16 cellular contexts compared by ENCODE assay signal in genomic region chr2:55408098-55408882, GRCh38. TPM values are rescaled to one million over a fixed set of nuclear protein-coding genes. Genes with fewer than 3 reads are reported as not detected.
DNase-seq lines count a peak whose midpoint lies in the region; FAIRE-seq and TF ChIP-seq lines count a peak whose summit lies in the region.
"Had no signal": no experiment of that assay in that cellular context is flagged by ENCODE, and none has a peak within 500 bp of the region (broad histone marks: within the 10 kb centered on the region; RNA-seq: fewer than 3 reads in every experiment).

No MANE protein-coding gene starts in this region.

- H3K36me3 ChIP-seq in mammary epithelial cell (ENCODE audit: insufficient read depth, low read length): peaks cover 2% of the 10 kb centered on the region
- H3K36me3 ChIP-seq in osteoblast (ENCODE audit: insufficient read depth, low read length): peaks cover 32% of the 10 kb centered on the region

- CTCF ChIA-PET in mammary epithelial cell (lab: Charles Lee; ENCODE audit: low non-redundant PET): no interaction called here

- DNase-seq in EL (peak; percentile 77), LHCN-M2 (ENCODE audit: low read depth) (peak; percentile 68), mammary epithelial cell (peak; percentile 67), osteoblast (ENCODE audit: insufficient read length, low spot score, missing footprints) (no peak), activated T-cell treated with anti-CD3 and anti-CD28 coated beads for 4 hours (no peak), CD1c-positive myeloid dendritic cell (ENCODE audit: extremely low spot score) (no peak), AG08395 (ENCODE audit: low spot score) (no peak), GM19239 (ENCODE audit: insufficient read length, low spot score) (no peak)
- DNase-seq: activated CD4-positive, alpha-beta T cell treated with anti-CD3 and anti-CD28 coated beads for 1 hour; activated T-cell treated with anti-CD3 and anti-CD28 coated beads, Interleukin-2, amount 50 U/mL, for 48 hours; CD8-positive, alpha-beta T cell; central memory CD4-positive, alpha-beta T cell; NCI-H1436 treated with DMSO at 0.1 percent for 48 hours; NCI-H774; stimulated activated CD4-positive, alpha-beta T cell treated with anti-CD3 and anti-CD28 coated beads, Interleukin-2, amount 100 ng/mL, for 48 hours; stimulated activated naive CD4-positive, alpha-beta T cell treated with Interleukin-2 at 50 U/mL for 16 hours had no signal

- dilution Hi-C loops in mammary epithelial cell (cut with HindIII; ENCODE audit: low sequenced_read_pairs): no loop called here

- H2AFZ ChIP-seq in mammary epithelial cell (ENCODE audit: low read depth, low read length) (peak overlapping the region; percentile 44), osteoblast (ENCODE audit: low read length) (peak overlapping the region; percentile 38)

- H3K9me3 ChIP-seq in mammary epithelial cell (replicated peaks; ENCODE audit: insufficient read depth, low read length): no peaks in the 10 kb centered on the region
- no peaks in the 10 kb centered on the region for H3K9me3 ChIP-seq in osteoblast (ENCODE audit: low read depth, low read length)

- no peak for FAIRE-seq in GM19239 (lab: Jason Lieb, UNC)

- H3K79me2 ChIP-seq in mammary epithelial cell (ENCODE audit: insufficient read depth, low read length) (peaks cover 67% of the 10 kb centered on the region), osteoblast (ENCODE audit: insufficient read depth, low read length) (peaks cover 82% of the 10 kb centered on the region)

- 77% methylated on average over 5 of the region's 5 CpGs for WGBS in mammary epithelial cell (ENCODE audit: low coverage, missing lambda C conversion rate)

- H3K4me1 ChIP-seq in mammary epithelial cell (ENCODE audit: insufficient read depth, low read length): peaks cover 14% of the 10 kb centered on the region
- H3K4me1 ChIP-seq in osteoblast (ENCODE audit: insufficient read depth, low read length): peaks cover 21% of the 10 kb centered on the region

- intact Hi-C loops in mammary epithelial cell (cut with micrococcal nuclease): no loop called here

- H3K27ac ChIP-seq in mammary epithelial cell (ENCODE audit: insufficient read depth, low read depth, low read length) (peak overlapping the region; percentile 31), osteoblast (ENCODE audit: low read depth, low read length) (peak overlapping the region; percentile 81)

- H4K20me1 ChIP-seq in mammary epithelial cell (ENCODE audit: insufficient read depth, low read length): no peaks in the 10 kb centered on the region
- no peaks in the 10 kb centered on the region for H4K20me1 ChIP-seq in osteoblast (ENCODE audit: insufficient read depth, low read length)

- H3K9ac ChIP-seq in mammary epithelial cell (ENCODE audit: insufficient read depth, low read length): peak overlapping the region; percentile 8

- H3K4me3 ChIP-seq in mammary epithelial cell (replicated peaks in 1 of 3; ENCODE audit: insufficient read depth in 1 of 3, low read depth in 2 of 3, low read length in 3 of 3) (peak overlapping the region in 2 of 3 experiments; percentile 11 to 17), osteoblast (ENCODE audit: insufficient read depth, low read length) (peak overlapping the region; percentile 69)

- no peak for TF ChIP-seq CTCF in mammary epithelial cell (conservative IDR thresholded peaks at IDR 0.05 in 1 of 2, IDR thresholded peaks at IDR 0.05 in 1 of 2; ENCODE audit: extremely low read depth in 1 of 2, insufficient read depth in 1 of 2, low read depth in 1 of 2, low read length in 2 of 2)
- TF ChIP-seq CTCF in osteoblast (IDR thresholded peaks at IDR 0.05; ENCODE audit: extremely low read depth, low read depth, low read length): no peak

- H3K4me2 ChIP-seq in mammary epithelial cell (ENCODE audit: insufficient read depth, low read depth, low read length): peak overlapping the region; percentile 81
- peak overlapping the region; percentile 85 for H3K4me2 ChIP-seq in osteoblast (ENCODE audit: insufficient read depth, low read length)

- in situ Hi-C loops in mammary epithelial cell (cut with MboI; ENCODE audit: low sequenced_read_pairs in 2 of 2): no loop called here

- BruUV-seq in mammary epithelial cell (replicated peaks; lab: Mats Ljungman, UMichigan): no TSS peak

- H3K27me3 ChIP-seq in mammary epithelial cell (ENCODE audit: insufficient read depth, low read length): no peaks in the 10 kb centered on the region
- no peaks in the 10 kb centered on the region for H3K27me3 ChIP-seq in osteoblast (ENCODE audit: insufficient read depth, low read length)

RNA-seq across cellular contexts. Expression of gene CCDC88A, which starts 11.4 kb away (rescaled TPM):
- total RNA-seq in LHCN-M2 (2014; rRNA removed) (67.1 and 77.1 TPM in 2 replicates), mammary epithelial cell (10 to 100 TPM; 43.7 to 62.1 TPM), osteoblast (54.3 and 55.1 TPM in 2 replicates)
- polyA plus RNA-seq in LHCN-M2 (2012): 10.6 TPM
- 23.3 TPM for polyA plus RNA-seq in mammary epithelial cell
- polyA minus RNA-seq in mammary epithelial cell: 47.9 TPM

Comparison
In these comparisons a context has a peak if more than half of its experiments do, and no peak if none do; other contexts are left out.
1. DNase-seq: peak in EL (single experiment), LHCN-M2 (single experiment) and mammary epithelial cell (single experiment); none in osteoblast (single experiment), activated T-cell treated with anti-CD3 and anti-CD28 coated beads for 4 hours (single experiment), CD1c-positive myeloid dendritic cell (single experiment), AG08395 (single experiment) and GM19239 (single experiment).